20 cellular contexts compared by ENCODE assay signal in the genomic region with DNA sequence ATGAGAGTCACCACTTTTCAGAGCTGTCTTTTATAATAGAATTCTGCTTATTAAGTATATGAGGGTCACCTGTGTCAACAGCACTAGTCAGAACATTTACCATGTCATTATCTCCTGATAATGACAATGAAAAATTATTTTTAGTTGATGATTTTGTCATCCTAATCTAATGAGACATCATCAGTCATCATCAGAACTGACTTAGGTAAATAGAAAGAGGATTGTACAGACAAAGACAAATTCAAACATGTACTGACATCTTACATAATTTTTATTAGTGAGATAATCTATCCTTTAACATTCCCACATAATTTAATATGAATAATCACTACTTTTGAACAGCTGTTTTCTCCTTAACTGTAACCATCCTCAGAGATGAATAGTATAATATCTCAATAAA. TPM values are rescaled to one million over a fixed set of nuclear protein-coding genes. Genes with fewer than 3 reads are reported as not detected.
A peak's percentile ranks its signal among the peaks of the same experiment; 100 is the strongest.
DNase-seq lines count a peak whose midpoint lies in the region; ATAC-seq, FAIRE-seq and TF ChIP-seq lines count a peak whose summit lies in the region.
"Had no signal": no experiment of that assay in that cellular context is flagged by ENCODE, and none has a peak within 500 bp of the region (broad histone marks: within the 10 kb centered on the region; RNA-seq: fewer than 3 reads in every experiment).

No MANE protein-coding gene starts in this region.

- DNase-seq in NCI-H748 (lab: John Stamatoyannopoulos, UW; ENCODE audit: unreplicated experiment): peak; percentile 72
- no peak for DNase-seq in NCI-H748 treated with DMSO at 0.1 percent for 48 hours (lab: John Stamatoyannopoulos, UW)
- DNase-seq in NCI-H2081 (lab: John Stamatoyannopoulos, UW): peak; percentile 40 to 92
- peak; percentile 13 for DNase-seq in RWPE1 (ENCODE audit: low spot score)
- DNase-seq in foreskin keratinocyte: peak; percentile 72
- no peak for DNase-seq in stimulated activated CD4-positive, alpha-beta T cell treated with anti-CD3 and anti-CD28 coated beads, Interleukin-4, amount 100 ng/mL, for 24 hours
- DNase-seq in urothelium cell line (ENCODE audit: low spot score): no peak
- DNase-seq: DND-41, GDM1, HCEC 1CT, IMR-90, MV-4-11, NCI-H524, Peyer's patch, SW 1271 had no signal

- CTCF ChIA-PET in RWPE1 (lab: Yijun Ruan, JAX): interaction anchor here (0.5 kb wide), 1 partner anchor 54 kb away, joined by 3 read pairs; no protein-coding TSS in a partner anchor

- TF ChIP-seq CTCF in RWPE1 (conservative IDR thresholded peaks at IDR 0.05; ENCODE audit: low read depth): no peak
- no peak for TF ChIP-seq CTCF in foreskin keratinocyte (conservative IDR thresholded peaks at IDR 0.05)

- FAIRE-seq in urothelium cell line (lab: Jason Lieb, UNC): no peak
- FAIRE-seq: A549, GM12892, GM19239 had no signal

- no peaks in the 10 kb centered on the region for H3K27me3 ChIP-seq in foreskin keratinocyte
- H3K27me3 ChIP-seq: Peyer's patch had no signal

- H3K27ac ChIP-seq in RWPE1: no peak overlapping the region
- H3K27ac ChIP-seq in foreskin keratinocyte: peak overlapping the region; percentile 31
- H3K27ac ChIP-seq: A549, Peyer's patch had no signal

- POLR2A ChIA-PET in RWPE1 (lab: Yijun Ruan, JAX; ENCODE audit: low non-redundant PET): no interaction called here

- peaks cover 4% of the 10 kb centered on the region for H3K4me1 ChIP-seq in foreskin keratinocyte
- H3K4me1 ChIP-seq: A549, Peyer's patch had no signal

- peak; percentile 61 for ATAC-seq in foreskin keratinocyte
- ATAC-seq in HG03135 (IDR thresholded peaks at IDR 0.05; ENCODE audit: unreplicated experiment): no peak
- ATAC-seq: A549 had no signal

RNA-seq across cellular contexts. Expression of a gene that starts 22.6 kb away (rescaled TPM):
- total RNA-seq in foreskin keratinocyte: not detected in 2 replicates
- not detected in 2 replicates for polyA plus RNA-seq in foreskin keratinocyte
- total RNA-seq: HT-29, IMR-90, Peyer's patch had no signal
- polyA plus RNA-seq: IMR-90 had no signal

Comparison
In these comparisons a context has a peak if more than half of its experiments do, and no peak if none do; other contexts are left out.
1. DNase-seq: peak in NCI-H748 (single experiment), NCI-H2081 (2 of 2), RWPE1 (single experiment) and foreskin keratinocyte (2 of 2); none in NCI-H748 treated with DMSO at 0.1 percent for 48 hours (single experiment), stimulated activated CD4-positive, alpha-beta T cell treated with anti-CD3 and anti-CD28 coated beads, Interleukin-4, amount 100 ng/mL, for 24 hours (single experiment) and urothelium cell line (single experiment).